15 cellular contexts compared by ENCODE assay signal in the genomic region with DNA sequence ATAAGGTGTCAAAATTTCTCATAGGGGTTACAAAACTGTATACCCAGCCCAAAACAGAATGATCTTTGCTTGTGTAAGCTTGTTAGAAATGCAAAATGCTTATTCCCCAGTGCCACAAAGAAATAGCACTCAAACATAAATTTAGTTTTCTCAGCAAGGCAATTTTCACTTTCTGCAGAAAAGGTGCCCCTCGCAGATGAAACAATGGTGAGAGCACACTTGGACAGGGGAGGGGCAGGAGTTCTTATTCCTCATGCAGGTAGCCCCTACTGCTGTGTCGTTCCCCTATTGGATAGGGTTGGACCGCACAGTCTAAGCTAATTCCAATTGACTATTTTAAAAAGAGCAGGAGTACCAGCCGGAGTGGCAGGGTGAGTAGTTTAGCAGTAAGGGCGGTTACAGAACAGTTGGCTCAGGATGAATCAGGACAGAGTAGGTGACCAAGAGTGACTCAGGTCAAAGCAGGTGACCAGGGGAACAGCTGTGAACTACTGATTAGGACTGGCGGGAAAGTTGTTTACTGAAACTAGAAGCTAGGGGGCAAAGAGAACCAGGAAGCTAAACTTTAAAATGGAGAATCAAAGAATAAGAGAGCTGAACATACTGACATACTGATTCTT. TPM values are rescaled to one million over a fixed set of nuclear protein-coding genes. Genes with fewer than 3 reads are reported as not detected.
DNase-seq lines count a peak whose midpoint lies in the region; ATAC-seq, FAIRE-seq and TF ChIP-seq lines count a peak whose summit lies in the region.
"Had no signal": no experiment of that assay in that cellular context is flagged by ENCODE, and none has a peak within 500 bp of the region (broad histone marks: within the 10 kb centered on the region; RNA-seq: fewer than 3 reads in every experiment).

No MANE protein-coding gene starts in this region.

- BruUV-seq in K562 (replicated peaks; lab: Mats Ljungman, UMichigan) = no TSS peak

- TF ChIP-seq EP300 in Ishikawa (IDR thresholded peaks at IDR 0.05; ENCODE audit: borderline replicate concordance) = no peak
- peak; percentile 59 for TF ChIP-seq EP300 in K562 (IDR thresholded peaks at IDR 0.05; ENCODE audit: low read length)
- no peak for TF ChIP-seq EP300 in esophagus muscularis mucosa (IDR thresholded peaks at IDR 0.05)

- in situ Hi-C loops in K562 (cut with MboI) = no loop called here

- TF ChIP-seq CTCF in K562 (IDR thresholded peaks at IDR 0.05 in 2 of 3, conservative IDR thresholded peaks at IDR 0.05 in 1 of 3; ENCODE audit: insufficient read depth in 2 of 3, low read depth in 1 of 3, low read length in 3 of 3) (no peak), hepatocyte (IDR thresholded peaks at IDR 0.05; ENCODE audit: poor library complexity) (no peak), esophagus muscularis mucosa (IDR thresholded peaks at IDR 0.05) (no peak)

- H4K20me1 ChIP-seq in K562 (replicated peaks; ENCODE audit: control insufficient read depth, insufficient read depth, low read length) (no peaks in the 10 kb centered on the region), hepatocyte (ENCODE audit: insufficient read depth, poor library complexity, severe bottlenecking) (no peaks in the 10 kb centered on the region)

- H3K9me2 ChIP-seq in hepatocyte (replicated peaks; ENCODE audit: insufficient read depth) = no peaks in the 10 kb centered on the region

- no peak overlapping the region for H3K9ac ChIP-seq in K562 (ENCODE audit: insufficient read depth in 1 of 2, low read depth in 2 of 2, low read length in 2 of 2)

- no peak for FAIRE-seq in K562 (lab: Jason Lieb, UNC)
- FAIRE-seq: A549, GM12891, H54 had no signal

- H3K4me2 ChIP-seq in K562 (ENCODE audit: insufficient read depth, low read length) (no peak overlapping the region), hepatocyte (peak overlapping the region; percentile 54)
- H3K4me2 ChIP-seq: A549 had no signal

- no peaks in the 10 kb centered on the region for H3K4me1 ChIP-seq in K562 (replicated peaks in 1 of 2; ENCODE audit: control insufficient read depth in 2 of 2, insufficient read depth in 2 of 2, low read length in 2 of 2)
- no peaks in the 10 kb centered on the region for H3K4me1 ChIP-seq in hepatocyte (ENCODE audit: insufficient read depth)
- H3K4me1 ChIP-seq in esophagus muscularis mucosa = peaks cover 0 to 1% (median under 1%) of the 10 kb centered on the region in 4 donors
- H3K4me1 ChIP-seq: A549, BE2C had no signal

- no peaks in the 10 kb centered on the region for H3K36me3 ChIP-seq in K562 (ENCODE audit: control insufficient read depth, insufficient read depth, low read length)
- H3K36me3 ChIP-seq in hepatocyte (replicated peaks; ENCODE audit: insufficient read depth, low read depth) = no peaks in the 10 kb centered on the region
- no peaks in the 10 kb centered on the region for H3K36me3 ChIP-seq in esophagus muscularis mucosa
- H3K36me3 ChIP-seq: BE2C had no signal

- H2AFZ ChIP-seq in K562 (ENCODE audit: low read depth, low read length) (0 out of 2 replicates have a peak overlapping the region, but pooled peaks have one; percentile 6), hepatocyte (no peak overlapping the region)

- ATAC-seq in K562 = peak; percentile 64; the same call in 2 of the 3 replicates
- ATAC-seq: A549 had no signal

- no peaks in the 10 kb centered on the region for H3K27me3 ChIP-seq in K562 (ENCODE audit: control insufficient read depth in 2 of 2, insufficient read depth in 2 of 2, low read length in 2 of 2)
- H3K27me3 ChIP-seq in hepatocyte = no peaks in the 10 kb centered on the region
- H3K27me3 ChIP-seq in esophagus muscularis mucosa = no peaks in the 10 kb centered on the region
- H3K27me3 ChIP-seq: BE2C had no signal

- WGBS in K562 (ENCODE audit: insufficient coverage, low coverage, missing lambda C conversion rate) = 48% methylated on average over 6 of the region's 6 CpGs
- WGBS in hepatocyte (ENCODE audit: low lambda C conversion rate, missing lambda C conversion rate) = 47% methylated on average over 6 of the region's 6 CpGs
- WGBS in esophagus muscularis mucosa = 93% methylated on average over 6 of the region's 6 CpGs

- H3K9me3 ChIP-seq in K562 (replicated peaks; ENCODE audit: control insufficient read depth, insufficient read depth, low read depth, low read length) = peaks cover 6% of the 10 kb centered on the region; the same call in 1 of the 2 replicates
- H3K9me3 ChIP-seq in hepatocyte (ENCODE audit: low read depth) = no peaks in the 10 kb centered on the region
- peaks cover 0 to 13% (median 6%) of the 10 kb centered on the region in 4 donors for H3K9me3 ChIP-seq in esophagus muscularis mucosa
- H3K9me3 ChIP-seq: BE2C had no signal

- CTCF ChIA-PET in K562 (lab: Yijun Ruan, JAX; ENCODE audit: low intra/inter-chr PET ratio) = no interaction called here

- H3K27ac ChIP-seq in K562 (ENCODE audit: extremely low read depth, low read depth, low read length) = no peak overlapping the region; the same call in 2 of the 3 replicates
- H3K27ac ChIP-seq in hepatocyte = no peak overlapping the region
- H3K27ac ChIP-seq in esophagus muscularis mucosa (replicated peaks in 1 of 4) = no peak overlapping the region
- H3K27ac ChIP-seq: A549, C4-2B had no signal

- H3K79me2 ChIP-seq in K562 (ENCODE audit: control insufficient read depth, insufficient read depth, low read length) = no peaks in the 10 kb centered on the region
- H3K79me2 ChIP-seq in hepatocyte = peaks cover 8% of the 10 kb centered on the region

- TF ChIP-seq RAD21 in Ishikawa (IDR thresholded peaks at IDR 0.05; ENCODE audit: low read depth) (no peak), K562 (CRISPR knock-in tag; conservative IDR thresholded peaks at IDR 0.05 in 1 of 2, IDR thresholded peaks at IDR 0.05 in 1 of 2) (no peak)

- H3K9me1 ChIP-seq in K562 (ENCODE audit: control insufficient read depth, insufficient read depth, low read length) = no peaks in the 10 kb centered on the region

- POLR2A ChIA-PET in K562 (lab: Yijun Ruan, JAX) = interaction anchor here (0.7 kb wide), 1 partner anchor 124 kb away, joined by 3 read pairs; no protein-coding TSS in a partner anchor

- H3K4me3 ChIP-seq in K562 (no peak overlapping the region), hepatocyte (no peak overlapping the region), esophagus muscularis mucosa (no peak overlapping the region)
- H3K4me3 ChIP-seq: A549 had no signal

- DNase-seq in K562 (ENCODE audit: extremely low read depth in 1 of 4, low spot score in 3 of 4) (peak in 3 of 4 experiments; percentile 30 to 59 (median 53)), hepatocyte (ENCODE audit: low spot score) (peak; percentile 64), DMS 273 treated with DMSO at 0.1 percent for 48 hours (lab: John Stamatoyannopoulos, UW) (no peak), GM19238 (ENCODE audit: insufficient read length, low spot score) (no peak), esophagus muscularis mucosa (ENCODE audit: extremely low spot score) (no peak), DMS 273 (lab: John Stamatoyannopoulos, UW; ENCODE audit: unreplicated experiment) (no peak)
- DNase-seq: BE2C; CD4-positive, alpha-beta memory T cell had no signal

- TF ChIP-seq POLR2A in K562 (conservative IDR thresholded peaks at IDR 0.05) (no peak), esophagus muscularis mucosa (IDR thresholded peaks at IDR 0.05; ENCODE audit: low read depth) (no peak)

- intact Hi-C loops in K562 (cut with micrococcal nuclease) (no loop called here), esophagus muscularis mucosa (cut with DNase I) (no loop called here)

TF ChIP-seq in K562, 482 proteins besides CTCF, POLR2A, EP300 and RAD21 (continues in another document):
- TF ChIP-seq TCF7 (IDR thresholded peaks at IDR 0.05; ENCODE audit: borderline replicate concordance) = no peak

RNA-seq across cellular contexts. Expression of a gene that starts 5.5 kb away (rescaled TPM):
- total RNA-seq in K562 (2011; cell fraction: chromatin; rRNA removed; ENCODE audit: low replicate concordance) = 0.48 and 1.4 TPM in 2 replicates
- total RNA-seq in K562 (2011; cell fraction: nucleolus; rRNA removed) = 1.7 and 3.0 TPM in 2 replicates
- total RNA-seq in K562 (2011; cell fraction: nucleoplasm; rRNA removed) = 1.1 and 1.5 TPM in 2 replicates
- total RNA-seq in K562 (2014; rRNA removed) = 0.33 and 0.73 TPM in 2 replicates
- total RNA-seq in K562 (2014; rRNA removed; fragmentation: Illumina TruSeq; extraction: Trizol) = not detected in 2 replicates
- total RNA-seq in K562 (2015; rRNA removed; fragmentation: Illumina TruSeq; extraction: Trizol) = 0.19 and 0.40 TPM in 2 replicates
- 0.69 and 0.83 TPM in 2 replicates for total RNA-seq in K562 (2021)
- polyA plus RNA-seq in K562 (2011; rRNA removed) = 0.08 and 0.33 TPM in 2 replicates
- 0.21 and 1.0 TPM in 2 replicates for polyA plus RNA-seq in K562 (2011; cell fraction: cytosol; rRNA removed)
- polyA plus RNA-seq in K562 (2011; cell fraction: nucleus; rRNA removed) = 0.42 and 2.2 TPM in 2 replicates
- 0.61 and 0.93 TPM in 2 replicates for polyA plus RNA-seq in K562 (2012)
- polyA plus RNA-seq in K562 (2014; fragmentation: Illumina TruSeq; extraction: Trizol) = 0.19 and 0.25 TPM in 2 replicates
- not detected for polyA plus RNA-seq in K562 (2014; fragmentation: Nextera tagmentation; extraction: Ambion mirVana)
- 0.39 and 0.86 TPM in 2 replicates for polyA plus RNA-seq in K562 (2014; rRNA removed)
- polyA minus RNA-seq in K562 (2011; rRNA and poly(A)+ RNA removed) = 0.21 TPM in 1 of 2 replicates, not detected in the other
- polyA minus RNA-seq in K562 (2011; cell fraction: cytosol; rRNA and poly(A)+ RNA removed) = not detected in 2 replicates
- 0.44 and 1.1 TPM in 2 replicates for polyA minus RNA-seq in K562 (2011; cell fraction: nucleus; rRNA and poly(A)+ RNA removed)
- 12.7 and 13.9 TPM in 2 replicates for total RNA-seq in hepatocyte
- polyA plus RNA-seq in hepatocyte = 10.8 and 21.9 TPM in 2 replicates
- total RNA-seq in esophagus muscularis mucosa = 10 to 100 TPM in 2 of 4 donors, 1 to 10 TPM in 2; 6.7 to 13.2 (median 8.7) TPM
- total RNA-seq: Daoy had no signal
- polyA plus RNA-seq: IgD-negative memory B cell had no signal

RNA-seq across cellular contexts. Expression of a gene that starts 26.3 kb away (rescaled TPM):
- 4.7 and 12.9 TPM in 2 replicates for total RNA-seq in K562 (2011; cell fraction: chromatin; rRNA removed; ENCODE audit: low replicate concordance)
- 5.0 and 6.2 TPM in 2 replicates for total RNA-seq in K562 (2011; cell fraction: nucleolus; rRNA removed)
- total RNA-seq in K562 (2011; cell fraction: nucleoplasm; rRNA removed) = 7.3 and 8.8 TPM in 2 replicates
- total RNA-seq in K562 (2014; rRNA removed) (9.3 and 10.4 TPM in 2 replicates), K562 (2014; rRNA removed; fragmentation: Illumina TruSeq; extraction: Trizol) (14.7 and 16.1 TPM in 2 replicates), K562 (2015; rRNA removed; fragmentation: Illumina TruSeq; extraction: Trizol) (13.7 and 14.0 TPM in 2 replicates), K562 (2021) (10.8 and 14.7 TPM in 2 replicates), hepatocyte (14.4 and 18.0 TPM in 2 replicates), esophagus muscularis mucosa (10 to 100 TPM in 3 of 4 donors, 1 to 10 TPM in 1; 8.4 to 17.4 (median 12.0) TPM)
- polyA plus RNA-seq in K562 (2011; rRNA removed) (10.8 and 13.3 TPM in 2 replicates), K562 (2014; fragmentation: Illumina TruSeq; extraction: Trizol) (11.4 and 11.6 TPM in 2 replicates), K562 (2014; fragmentation: Nextera tagmentation; extraction: Ambion mirVana) (1 to 10 TPM; 2.6 to 4.1 TPM), K562 (2014; rRNA removed) (5.2 and 6.5 TPM in 2 replicates), hepatocyte (5.0 and 9.4 TPM in 2 replicates)
- 2.9 and 4.8 TPM in 2 replicates for polyA plus RNA-seq in K562 (2011; cell fraction: cytosol; rRNA removed)
- polyA plus RNA-seq in K562 (2011; cell fraction: nucleus; rRNA removed) = 3.9 and 4.2 TPM in 2 replicates
- polyA plus RNA-seq in K562 (2012) = 5.4 and 6.8 TPM in 2 replicates
- polyA minus RNA-seq in K562 (2011; rRNA and poly(A)+ RNA removed) = 14.8 and 15.0 TPM in 2 replicates
- polyA minus RNA-seq in K562 (2011; cell fraction: cytosol; rRNA and poly(A)+ RNA removed) = 10.2 and 12.6 TPM in 2 replicates
- polyA minus RNA-seq in K562 (2011; cell fraction: nucleus; rRNA and poly(A)+ RNA removed) = 5.3 and 7.8 TPM in 2 replicates

Comparison
In these comparisons a context has a peak if more than half of its experiments do, and no peak if none do; other contexts are left out.
1. DNase-seq: peak in K562 (3 of 4) and hepatocyte (single experiment); none in DMS 273 treated with DMSO at 0.1 percent for 48 hours (single experiment), GM19238 (single experiment), esophagus muscularis mucosa (single experiment) and DMS 273 (single experiment).